19 cellular contexts compared by ENCODE assay signal in the genomic region with DNA sequence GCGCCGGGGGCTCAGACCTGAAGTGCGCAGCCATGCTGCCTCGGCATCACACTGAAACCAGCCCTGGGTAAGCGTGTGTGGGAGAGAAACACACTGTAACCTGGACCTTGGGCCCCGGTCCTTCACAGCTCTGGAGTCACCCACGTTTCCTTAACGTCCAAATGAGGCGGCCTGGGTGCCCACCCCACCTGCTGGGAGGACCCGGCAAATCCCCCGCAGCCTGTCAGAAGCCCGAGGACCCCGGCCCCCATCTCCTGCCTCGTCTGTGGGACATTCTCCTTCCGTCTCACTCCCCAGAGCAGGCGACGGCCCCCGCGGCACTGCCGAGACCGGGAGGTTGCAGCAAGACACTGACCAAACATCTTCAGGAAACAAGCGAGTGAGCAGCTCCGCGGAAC.
DNase-seq lines count a peak whose midpoint lies in the region; ATAC-seq, FAIRE-seq and TF ChIP-seq lines count a peak whose summit lies in the region.
"Had no signal": no experiment of that assay in that cellular context is flagged by ENCODE, and none has a peak within 500 bp of the region (broad histone marks: within the 10 kb centered on the region; RNA-seq: fewer than 3 reads in every experiment).

No MANE protein-coding gene starts in this region.

- H3K4me1 ChIP-seq in BLaER1 (peaks cover 12% of the 10 kb centered on the region; the same call in 1 of the 2 replicates), kidney (ENCODE audit: control insufficient read depth in 1 of 2, insufficient read depth in 1 of 2, low read depth in 1 of 2, low read length in 2 of 2) (no peaks in the 10 kb centered on the region)

- H3K4me2 ChIP-seq in BLaER1 = peak overlapping the region; percentile 36

- H3K9ac ChIP-seq in BLaER1 (no peak overlapping the region), kidney (ENCODE audit: low read length in 2 of 2) (no peak overlapping the region)

- TF ChIP-seq CTCF in CD14-positive monocyte (IDR thresholded peaks at IDR 0.05) (no peak), kidney (IDR thresholded peaks at IDR 0.05; ENCODE audit: borderline replicate concordance, extremely low read depth, insufficient read depth) (no peak)

- no peaks in the 10 kb centered on the region for H3K4me1 Mint-ChIP-seq in CD14-positive monocyte

- intact Hi-C loops in CD14-positive monocyte (cut with micrococcal nuclease) (no loop called here), kidney (cut with DNase I) (no loop called here), sciatic nerve (cut with DNase I) (no loop called here)

- H3K27me3 ChIP-seq in BLaER1 = peaks cover 73% of the 10 kb centered on the region

- ATAC-seq in sciatic nerve = no peak
- no peak for ATAC-seq in HG03520 (IDR thresholded peaks at IDR 0.05; ENCODE audit: unreplicated experiment)

- H3K4me3 ChIP-seq in BLaER1 = no peak overlapping the region
- no peak overlapping the region for H3K4me3 ChIP-seq in kidney (ENCODE audit: low read length in 2 of 2)

- peaks cover 0 to 6% (median 3%) of the 10 kb centered on the region in 7 donors for H3K9me3 Mint-ChIP-seq in CD14-positive monocyte
- H3K9me3 Mint-ChIP-seq: CD4-positive, CD25-positive, alpha-beta regulatory T cell had no signal

- H3K27ac ChIP-seq in BLaER1 = no peak overlapping the region
- no peak overlapping the region for H3K27ac ChIP-seq in kidney (ENCODE audit: low read depth in 2 of 2, low read length in 2 of 2)
- H3K27ac ChIP-seq: HL-60 had no signal

- DNase-seq in CD14-positive monocyte (ENCODE audit: low spot score) (peak; percentile 27), kidney (peak; percentile 68), sciatic nerve (ENCODE audit: low spot score) (peak; percentile 48), SW 1271 (lab: John Stamatoyannopoulos, UW) (no peak)
- no peak for DNase-seq in activated CD8-positive, alpha-beta memory T cell treated with anti-CD3 and anti-CD28 coated beads, Interleukin-2, amount 50 U/mL, for 4 hours
- DNase-seq: AML-193; CD4-positive, CD25-positive, alpha-beta regulatory T cell; COR-L47; DMS 273 treated with DMSO at 0.1 percent for 48 hours; DND-41; HCEC 1CT; IMR-90; NCI-H187 treated with DMSO at 0.1 percent for 48 hours; NCI-H2227 treated with DMSO at 0.1 percent for 48 hours; NCI-H510A treated with DMSO at 0.1 percent for 48 hours; NCI-H82 had no signal

- FAIRE-seq in kidney (lab: Jason Lieb, UNC) = no peak

- H4K20me1 ChIP-seq in BLaER1 = no peaks in the 10 kb centered on the region; the same call in 1 of the 2 replicates

- peaks cover 17 to 48% (median 32%) of the 10 kb centered on the region in 3 donors for H3K27me3 Mint-ChIP-seq in CD14-positive monocyte (ENCODE audit: low read depth in 3 of 3)

- H3K27ac Mint-ChIP-seq in CD14-positive monocyte = no peak overlapping the region
- H3K27ac Mint-ChIP-seq: CD4-positive, CD25-positive, alpha-beta regulatory T cell had no signal

- H3K4me3 Mint-ChIP-seq in CD14-positive monocyte = no peak overlapping the region
- H3K4me3 Mint-ChIP-seq: CD4-positive, CD25-positive, alpha-beta regulatory T cell had no signal

- no peaks in the 10 kb centered on the region for H3K36me3 ChIP-seq in BLaER1
- no peaks in the 10 kb centered on the region for H3K36me3 ChIP-seq in kidney (ENCODE audit: control insufficient read depth in 1 of 2, insufficient read depth in 2 of 2, low read length in 2 of 2)

- H3K36me3 Mint-ChIP-seq in CD14-positive monocyte = no peaks in the 10 kb centered on the region
- H3K36me3 Mint-ChIP-seq: CD4-positive, CD25-positive, alpha-beta regulatory T cell had no signal

- H3K9me3 ChIP-seq in BLaER1 (no peaks in the 10 kb centered on the region), kidney (ENCODE audit: control insufficient read depth in 1 of 2, low read length in 2 of 2) (no peaks in the 10 kb centered on the region)

Comparison
In these comparisons a context has a peak if more than half of its experiments do, and no peak if none do; other contexts are left out.
1. DNase-seq: peak in CD14-positive monocyte (single experiment), kidney (single experiment) and sciatic nerve (single experiment); none in activated CD8-positive, alpha-beta memory T cell treated with anti-CD3 and anti-CD28 coated beads, Interleukin-2, amount 50 U/mL, for 4 hours (single experiment) and SW 1271 (0 of 2).